In the genomic region with DNA sequence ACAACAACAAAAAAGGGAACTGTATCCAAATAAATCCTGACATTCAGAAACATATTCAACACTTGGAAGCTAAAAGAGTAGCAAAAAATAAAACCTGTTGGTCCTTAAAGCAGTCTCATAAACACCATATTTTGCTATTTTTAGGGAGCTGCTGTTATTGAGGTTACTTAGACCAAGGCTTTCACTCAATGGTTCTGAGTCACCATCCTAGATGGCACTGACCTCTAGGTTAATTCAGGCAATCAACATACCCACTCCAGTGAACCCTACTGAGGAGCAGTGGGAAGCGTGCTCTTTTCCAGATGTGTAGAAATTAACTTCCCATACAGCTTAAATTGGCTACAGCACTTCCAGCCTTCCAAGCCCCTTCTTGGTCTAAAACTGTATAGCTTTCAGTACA, we compare ENCODE assay signal across 12 cellular contexts. TPM values are rescaled to one million over a fixed set of nuclear protein-coding genes. Genes with fewer than 3 reads are reported as not detected.
A peak's percentile ranks its signal among the peaks of the same experiment; 100 is the strongest.
DNase-seq lines count a peak whose midpoint lies in the region; ATAC-seq and TF ChIP-seq lines count a peak whose summit lies in the region.
"Had no signal": no experiment of that assay in that cellular context is flagged by ENCODE, and none has a peak within 500 bp of the region (broad histone marks: within the 10 kb centered on the region; RNA-seq: fewer than 3 reads in every experiment).

No MANE protein-coding gene starts in this region.

- DNase-seq in left lung (no peak), suprapubic skin (ENCODE audit: low spot score in 2 of 2) (no peak), GM23338 (ENCODE audit: low spot score) (no peak)
- DNase-seq: activated CD4-positive, alpha-beta T cell treated with anti-CD3 and anti-CD28 coated beads, Interleukin-2, amount 50 U/mL, for 1 hour; immature natural killer cell; PC-9 had no signal

- H3K9me3 ChIP-seq in HUES48 (ENCODE audit: control insufficient read depth, insufficient read depth, low read length) (no peaks in the 10 kb centered on the region), left lung (no peaks in the 10 kb centered on the region), suprapubic skin (no peaks in the 10 kb centered on the region)

- TF ChIP-seq POLR2A in suprapubic skin (IDR thresholded peaks at IDR 0.05) = no peak

- intact Hi-C loops in left lung (cut with DNase I) = no loop called here

- peak; percentile 9 for ATAC-seq in left lung
- no peak for ATAC-seq in HG02973 (IDR thresholded peaks at IDR 0.05; ENCODE audit: unreplicated experiment)
- ATAC-seq in GM23338 = no peak
- no peak for ATAC-seq in GM21360 (IDR thresholded peaks at IDR 0.05; ENCODE audit: unreplicated experiment)
- ATAC-seq in GM18520 (IDR thresholded peaks at IDR 0.05; ENCODE audit: unreplicated experiment) = no peak

- no peak overlapping the region for H3K4me2 ChIP-seq in GM23338
- H3K4me2 ChIP-seq: PC-9 had no signal

- peak overlapping the region in 1 of 5 experiments; percentile 28 for H3K27ac Mint-ChIP-seq in brain
- H3K27ac Mint-ChIP-seq in GM23338 = no peak overlapping the region
- H3K27ac Mint-ChIP-seq: immature natural killer cell had no signal

- H3K27me3 Mint-ChIP-seq in brain (peaks cover 7% of the 10 kb centered on the region), GM23338 (ENCODE audit: insufficient read depth, low read depth, poor library complexity) (peaks cover 5% of the 10 kb centered on the region)

- no peak overlapping the region for H3K4me3 ChIP-seq in HUES48 (ENCODE audit: low read depth, low read length)
- peak overlapping the region in 1 of 2 donors; percentile 6 for H3K4me3 ChIP-seq in left lung
- no peak overlapping the region for H3K4me3 ChIP-seq in suprapubic skin
- H3K4me3 ChIP-seq in GM23338 = no peak overlapping the region
- H3K4me3 ChIP-seq: PC-9, skin epidermis had no signal

- H3K4me1 Mint-ChIP-seq in brain (peaks cover 83% of the 10 kb centered on the region), GM23338 (peaks cover 69% of the 10 kb centered on the region)

- 82% methylated on average over 1 of the region's 1 CpG for WGBS in suprapubic skin

- TF ChIP-seq CTCF in brain (conservative IDR thresholded peaks at IDR 0.05) = no peak
- no peak for TF ChIP-seq CTCF in left lung (IDR thresholded peaks at IDR 0.05)
- no peak for TF ChIP-seq CTCF in suprapubic skin (IDR thresholded peaks at IDR 0.05)
- TF ChIP-seq CTCF in GM23338 (conservative IDR thresholded peaks at IDR 0.05; ENCODE audit: low read depth in 2 of 2) = no peak

- H3K9ac ChIP-seq in HUES48 (ENCODE audit: low read depth, low read length) = no peak overlapping the region

- H3K9me3 Mint-ChIP-seq in brain (no peaks in the 10 kb centered on the region), GM23338 (no peaks in the 10 kb centered on the region; the same call in 2 of the 3 replicates)
- H3K9me3 Mint-ChIP-seq: immature natural killer cell had no signal

- peaks cover 93% of the 10 kb centered on the region for H3K79me2 ChIP-seq in GM23338 (replicated peaks; ENCODE audit: insufficient read depth)

- H3K27ac ChIP-seq in HUES48 (ENCODE audit: low read depth, low read length) (peak overlapping the region; percentile 7), left lung (peak overlapping the region; percentile 34 to 83), suprapubic skin (peak overlapping the region; percentile 24), GM23338 (ENCODE audit: low read depth) (no peak overlapping the region)
- H3K27ac ChIP-seq: PC-9 had no signal

- peaks cover 11% of the 10 kb centered on the region for H3K36me3 Mint-ChIP-seq in brain
- no peaks in the 10 kb centered on the region for H3K36me3 Mint-ChIP-seq in GM23338 (ENCODE audit: low read depth)
- H3K36me3 Mint-ChIP-seq: immature natural killer cell had no signal

- peak overlapping the region in 3 of 5 experiments; percentile 26 to 67 (median 58) for H3K4me3 Mint-ChIP-seq in brain
- H3K4me3 Mint-ChIP-seq in GM23338 = no peak overlapping the region
- H3K4me3 Mint-ChIP-seq: immature natural killer cell had no signal

- H4K20me1 ChIP-seq in GM23338 (replicated peaks; ENCODE audit: insufficient read depth) = peaks cover 8% of the 10 kb centered on the region

- H3F3A ChIP-seq in GM23338 (replicated peaks; ENCODE audit: low read depth) = no peaks in the 10 kb centered on the region

- H3K27me3 ChIP-seq in HUES48 (ENCODE audit: control insufficient read depth, insufficient read depth, low read length) (no peaks in the 10 kb centered on the region), left lung (no peaks in the 10 kb centered on the region), suprapubic skin (no peaks in the 10 kb centered on the region), GM23338 (ENCODE audit: insufficient read depth) (no peaks in the 10 kb centered on the region)

- peaks cover 72% of the 10 kb centered on the region for H3K4me1 ChIP-seq in HUES48 (ENCODE audit: control insufficient read depth, insufficient read depth, low read length)
- peaks cover 35 to 76% of the 10 kb centered on the region in 2 donors for H3K4me1 ChIP-seq in left lung
- peaks cover 67% of the 10 kb centered on the region for H3K4me1 ChIP-seq in suprapubic skin
- H3K4me1 ChIP-seq in GM23338 (ENCODE audit: insufficient read depth) = peaks cover 75% of the 10 kb centered on the region

- no peak for TF ChIP-seq EP300 in suprapubic skin (IDR thresholded peaks at IDR 0.05)

- H3K36me3 ChIP-seq in HUES48 (ENCODE audit: control insufficient read depth, insufficient read depth, low read length) (no peaks in the 10 kb centered on the region), left lung (no peaks in the 10 kb centered on the region), suprapubic skin (no peaks in the 10 kb centered on the region), GM23338 (ENCODE audit: insufficient read depth) (no peaks in the 10 kb centered on the region)

- H3K9me2 ChIP-seq in GM23338 (ENCODE audit: insufficient read depth) = no peaks in the 10 kb centered on the region

- no peak overlapping the region for H2AFZ ChIP-seq in GM23338
- H2AFZ ChIP-seq: PC-9 had no signal

TF ChIP-seq in GM23338, 12 proteins besides CTCF, POLR2A, EP300 and RAD21 (continues in another document):
- TF ChIP-seq, protein P1, sequence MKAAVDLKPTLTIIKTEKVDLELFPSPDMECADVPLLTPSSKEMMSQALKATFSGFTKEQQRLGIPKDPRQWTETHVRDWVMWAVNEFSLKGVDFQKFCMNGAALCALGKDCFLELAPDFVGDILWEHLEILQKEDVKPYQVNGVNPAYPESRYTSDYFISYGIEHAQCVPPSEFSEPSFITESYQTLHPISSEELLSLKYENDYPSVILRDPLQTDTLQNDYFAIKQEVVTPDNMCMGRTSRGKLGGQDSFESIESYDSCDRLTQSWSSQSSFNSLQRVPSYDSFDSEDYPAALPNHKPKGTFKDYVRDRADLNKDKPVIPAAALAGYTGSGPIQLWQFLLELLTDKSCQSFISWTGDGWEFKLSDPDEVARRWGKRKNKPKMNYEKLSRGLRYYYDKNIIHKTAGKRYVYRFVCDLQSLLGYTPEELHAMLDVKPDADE (IDR thresholded peaks at IDR 0.05) = no peak
- TF ChIP-seq ZNF331 (CRISPR knock-in tag; IDR thresholded peaks at IDR 0.05; ENCODE audit: low read depth) (no peak), ZNF114 (CRISPR knock-in tag; IDR thresholded peaks at IDR 0.05) (no peak), EZH2 (IDR thresholded peaks at IDR 0.05; ENCODE audit: low read depth, unreplicated experiment) (no peak)
- TF ChIP-seq, protein P2, sequence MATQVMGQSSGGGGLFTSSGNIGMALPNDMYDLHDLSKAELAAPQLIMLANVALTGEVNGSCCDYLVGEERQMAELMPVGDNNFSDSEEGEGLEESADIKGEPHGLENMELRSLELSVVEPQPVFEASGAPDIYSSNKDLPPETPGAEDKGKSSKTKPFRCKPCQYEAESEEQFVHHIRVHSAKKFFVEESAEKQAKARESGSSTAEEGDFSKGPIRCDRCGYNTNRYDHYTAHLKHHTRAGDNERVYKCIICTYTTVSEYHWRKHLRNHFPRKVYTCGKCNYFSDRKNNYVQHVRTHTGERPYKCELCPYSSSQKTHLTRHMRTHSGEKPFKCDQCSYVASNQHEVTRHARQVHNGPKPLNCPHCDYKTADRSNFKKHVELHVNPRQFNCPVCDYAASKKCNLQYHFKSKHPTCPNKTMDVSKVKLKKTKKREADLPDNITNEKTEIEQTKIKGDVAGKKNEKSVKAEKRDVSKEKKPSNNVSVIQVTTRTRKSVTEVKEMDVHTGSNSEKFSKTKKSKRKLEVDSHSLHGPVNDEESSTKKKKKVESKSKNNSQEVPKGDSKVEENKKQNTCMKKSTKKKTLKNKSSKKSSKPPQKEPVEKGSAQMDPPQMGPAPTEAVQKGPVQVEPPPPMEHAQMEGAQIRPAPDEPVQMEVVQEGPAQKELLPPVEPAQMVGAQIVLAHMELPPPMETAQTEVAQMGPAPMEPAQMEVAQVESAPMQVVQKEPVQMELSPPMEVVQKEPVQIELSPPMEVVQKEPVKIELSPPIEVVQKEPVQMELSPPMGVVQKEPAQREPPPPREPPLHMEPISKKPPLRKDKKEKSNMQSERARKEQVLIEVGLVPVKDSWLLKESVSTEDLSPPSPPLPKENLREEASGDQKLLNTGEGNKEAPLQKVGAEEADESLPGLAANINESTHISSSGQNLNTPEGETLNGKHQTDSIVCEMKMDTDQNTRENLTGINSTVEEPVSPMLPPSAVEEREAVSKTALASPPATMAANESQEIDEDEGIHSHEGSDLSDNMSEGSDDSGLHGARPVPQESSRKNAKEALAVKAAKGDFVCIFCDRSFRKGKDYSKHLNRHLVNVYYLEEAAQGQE (IDR thresholded peaks at IDR 0.05; ENCODE audit: unreplicated experiment) = no peak

RNA-seq across cellular contexts. Expression of a gene that starts 5.2 kb away (rescaled TPM):
- polyA plus RNA-seq in brain (ENCODE audit: insufficient read depth, low read depth, low replicate concordance) (32.0 TPM), GM23338 (2016; fragmentation: Nextera tagmentation; extraction: Ambion mirVana) (21.1 and 22.3 TPM in 2 replicates)
- total RNA-seq in left lung (10 to 100 TPM; 82.1 to 95.5 TPM), suprapubic skin (10 to 100 TPM; 16.0 to 29.0 (median 17.7) TPM)
- total RNA-seq in GM23338 (2014; rRNA removed; shearing (Covaris generic)) = 43.1 and 59.1 TPM in 2 replicates
